Comparison of ENCODE assay signal across 15 cellular contexts in genomic region chr14:92655802-92656201, GRCh38.
DNase-seq lines count a peak whose midpoint lies in the region; ATAC-seq, FAIRE-seq and TF ChIP-seq lines count a peak whose summit lies in the region.
"Had no signal": no experiment of that assay in that cellular context is flagged by ENCODE, and none has a peak within 500 bp of the region (broad histone marks: within the 10 kb centered on the region; RNA-seq: fewer than 3 reads in every experiment).

No MANE protein-coding gene starts in this region.

- DNase-seq in CD8-positive, alpha-beta memory T cell, result peak in 1 of 5 donors; percentile 41
- DNase-seq in activated B cell treated with CpG ODN at 0.5 μM for 24 hours (no peak), GM12891 (ENCODE audit: insufficient read length, low spot score) (no peak), HEK293T (ENCODE audit: extremely low spot score) (no peak)
- no peak for DNase-seq in stimulated activated CD4-positive, alpha-beta T cell treated with anti-CD3 and anti-CD28 coated beads, Interleukin-4, amount 100 ng/mL, for 24 hours
- DNase-seq: brain microvascular endothelial cell; DMS 273 treated with DMSO at 0.1 percent for 48 hours; heart right ventricle; NCI-H1694 treated with DMSO at 0.1 percent for 48 hours; NCI-H526; stimulated activated CD4-positive, alpha-beta T cell treated with anti-CD3 and anti-CD28 coated beads, Interleukin-4, amount 100 ng/mL, for 4 hours had no signal

- intact Hi-C loops in activated B cell treated with CpG ODN at 0.5 μM for 24 hours (cut with micrococcal nuclease), result no loop called here

- no peak for FAIRE-seq in GM12891 (lab: Jason Lieb, UNC)
- FAIRE-seq: endometrium had no signal

- peak overlapping the region; percentile 64 for H3K4me3 ChIP-seq in CD8-positive, alpha-beta memory T cell (ENCODE audit: low read length)
- peak overlapping the region in 1 of 2 donors; percentile 41 for H3K4me3 ChIP-seq in gastroesophageal sphincter

- TF ChIP-seq POLR2A in gastroesophageal sphincter (IDR thresholded peaks at IDR 0.05) (no peak), GM12891 (IDR thresholded peaks at IDR 0.05; ENCODE audit: low read depth, low read length) (no peak)

- ATAC-seq in activated B cell treated with CpG ODN at 0.5 μM for 24 hours (ENCODE audit: low read depth) (no peak), gastroesophageal sphincter (no peak)
- no peak for ATAC-seq in stimulated activated memory B cell treated with anti-CD40 and anti-IgM and Interleukin-4, amounts not matched to agents 10 μg/mL and 1 μg/mL and 100 μg/mL, for 72 hours

- POLR2A ChIA-PET in CD8-positive, alpha-beta memory T cell (lab: Charles Lee), result no interaction called here
- POLR2A ChIA-PET in activated B cell treated with CpG ODN at 0.5 μM for 24 hours (lab: Charles Lee), result interaction anchor here (0.6 to 1.0 kb wide), 2 partner anchors 21 to 534 kb away, joined by 3 to 4 read pairs; partner anchors contain the start of gene CPSF2
- POLR2A ChIA-PET in HEK293T (lab: Yijun Ruan, JAX), result no interaction called here

- TF ChIP-seq EP300 in gastroesophageal sphincter (IDR thresholded peaks at IDR 0.05), result no peak

- CTCF ChIA-PET in CD8-positive, alpha-beta memory T cell (lab: Charles Lee), result interaction anchor here (1.3 to 1.4 kb wide), 2 partner anchors 67 to 108 kb away, joined by 3 read pairs; no protein-coding TSS in a partner anchor
- CTCF ChIA-PET in activated B cell treated with CpG ODN at 0.5 μM for 24 hours (lab: Charles Lee), result interaction anchor here (1.8 kb wide), 1 partner anchor 25 kb away, joined by 5 read pairs; no protein-coding TSS in a partner anchor
- CTCF ChIA-PET in HEK293T (lab: Yijun Ruan, JAX), result no interaction called here

- H3K4me1 Mint-ChIP-seq in CD8-positive, alpha-beta memory T cell, result peaks cover 79 to 97% (median 83%) of the 10 kb centered on the region in 3 donors
- H3K4me1 Mint-ChIP-seq in activated B cell treated with CpG ODN at 0.5 μM for 24 hours, result peaks cover 79% of the 10 kb centered on the region
- H3K4me1 Mint-ChIP-seq in stimulated activated memory B cell treated with anti-CD40 and anti-IgM and Interleukin-4, amounts not matched to agents 10 μg/mL and 1 μg/mL and 100 μg/mL, for 72 hours, result peaks cover 91% of the 10 kb centered on the region

- no peaks in the 10 kb centered on the region for H3K9me3 Mint-ChIP-seq in CD8-positive, alpha-beta memory T cell
- H3K9me3 Mint-ChIP-seq in activated B cell treated with CpG ODN at 0.5 μM for 24 hours, result no peaks in the 10 kb centered on the region
- H3K9me3 Mint-ChIP-seq in stimulated activated memory B cell treated with anti-CD40 and anti-IgM and Interleukin-4, amounts not matched to agents 10 μg/mL and 1 μg/mL and 100 μg/mL, for 72 hours, result no peaks in the 10 kb centered on the region

- H3K9me3 ChIP-seq in CD8-positive, alpha-beta memory T cell (ENCODE audit: low read length), result no peaks in the 10 kb centered on the region
- H3K9me3 ChIP-seq in gastroesophageal sphincter, result no peaks in the 10 kb centered on the region
- H3K9me3 ChIP-seq: heart right ventricle had no signal

- peaks cover 13 to 75% (median 31%) of the 10 kb centered on the region in 3 donors for H3K36me3 Mint-ChIP-seq in CD8-positive, alpha-beta memory T cell
- H3K36me3 Mint-ChIP-seq in activated B cell treated with CpG ODN at 0.5 μM for 24 hours (ENCODE audit: low read depth), result peaks cover 74% of the 10 kb centered on the region
- peaks cover 66% of the 10 kb centered on the region for H3K36me3 Mint-ChIP-seq in stimulated activated memory B cell treated with anti-CD40 and anti-IgM and Interleukin-4, amounts not matched to agents 10 μg/mL and 1 μg/mL and 100 μg/mL, for 72 hours

- 74 to 80% methylated on average over 1 to 7 of the region's 7 CpGs for WGBS in gastroesophageal sphincter (ENCODE audit: low coverage in 1 of 2), 2 donors

- peaks cover 63% of the 10 kb centered on the region for H3K4me1 ChIP-seq in CD8-positive, alpha-beta memory T cell (ENCODE audit: insufficient read depth, low read length)
- peaks cover 0 to 40% (median 2%) of the 10 kb centered on the region in 3 donors for H3K4me1 ChIP-seq in gastroesophageal sphincter

- TF ChIP-seq CTCF in activated B cell treated with CpG ODN at 0.5 μM for 24 hours (IDR thresholded peaks at IDR 0.05), result no peak
- TF ChIP-seq CTCF in gastroesophageal sphincter (IDR thresholded peaks at IDR 0.05), result no peak

- H3K27ac Mint-ChIP-seq in CD8-positive, alpha-beta memory T cell, result peak overlapping the region; percentile 65 to 99 (median 88)
- peak overlapping the region; percentile 74 for H3K27ac Mint-ChIP-seq in activated B cell treated with CpG ODN at 0.5 μM for 24 hours
- peak overlapping the region; percentile 75 for H3K27ac Mint-ChIP-seq in stimulated activated memory B cell treated with anti-CD40 and anti-IgM and Interleukin-4, amounts not matched to agents 10 μg/mL and 1 μg/mL and 100 μg/mL, for 72 hours
- H3K27ac Mint-ChIP-seq: progenitor cell of endocrine pancreas had no signal

- no peaks in the 10 kb centered on the region for H3K27me3 ChIP-seq in CD8-positive, alpha-beta memory T cell (ENCODE audit: insufficient read depth, low read length, poor library complexity, severe bottlenecking)
- no peaks in the 10 kb centered on the region for H3K27me3 ChIP-seq in gastroesophageal sphincter
- H3K27me3 ChIP-seq: brain microvascular endothelial cell, heart right ventricle had no signal

- no peak overlapping the region for H3K27ac ChIP-seq in CD8-positive, alpha-beta memory T cell (ENCODE audit: low read depth, low read length)
- peak overlapping the region in 3 of 4 donors; percentile 31 to 94 (median 54) for H3K27ac ChIP-seq in gastroesophageal sphincter
- H3K27ac ChIP-seq: brain microvascular endothelial cell had no signal

- H3K27me3 Mint-ChIP-seq in CD8-positive, alpha-beta memory T cell, result peaks cover 0 to 3% of the 10 kb centered on the region in 2 donors
- no peaks in the 10 kb centered on the region for H3K27me3 Mint-ChIP-seq in activated B cell treated with CpG ODN at 0.5 μM for 24 hours
- no peaks in the 10 kb centered on the region for H3K27me3 Mint-ChIP-seq in stimulated activated memory B cell treated with anti-CD40 and anti-IgM and Interleukin-4, amounts not matched to agents 10 μg/mL and 1 μg/mL and 100 μg/mL, for 72 hours
- H3K27me3 Mint-ChIP-seq: progenitor cell of endocrine pancreas had no signal

- H3K4me3 Mint-ChIP-seq in CD8-positive, alpha-beta memory T cell, result peak overlapping the region; percentile 49 to 95 (median 76)
- peak overlapping the region; percentile 77 for H3K4me3 Mint-ChIP-seq in activated B cell treated with CpG ODN at 0.5 μM for 24 hours
- peak overlapping the region; percentile 78 for H3K4me3 Mint-ChIP-seq in stimulated activated memory B cell treated with anti-CD40 and anti-IgM and Interleukin-4, amounts not matched to agents 10 μg/mL and 1 μg/mL and 100 μg/mL, for 72 hours

- peaks cover 21% of the 10 kb centered on the region for H3K36me3 ChIP-seq in CD8-positive, alpha-beta memory T cell (ENCODE audit: insufficient read depth, low read length)
- peaks cover 0 to 51% of the 10 kb centered on the region in 2 donors for H3K36me3 ChIP-seq in gastroesophageal sphincter

TF ChIP-seq in GM12891, 5 proteins besides CTCF, POLR2A, EP300 and RAD21:
- no peak for TF ChIP-seq POLR2AphosphoS5 (IDR thresholded peaks at IDR 0.05; ENCODE audit: low read depth, low read length)
- no peak for TF ChIP-seq PAX5 (IDR thresholded peaks at IDR 0.05; ENCODE audit: insufficient read depth, low read length, severe bottlenecking)
- no peak for TF ChIP-seq TAF1 (IDR thresholded peaks at IDR 0.05; ENCODE audit: low read depth, low read length)
- TF ChIP-seq SPI1 (IDR thresholded peaks at IDR 0.05; ENCODE audit: low read depth, low read length), result no peak
- no peak for TF ChIP-seq POU2F2 (IDR thresholded peaks at IDR 0.05; ENCODE audit: low read depth, low read length)

TF ChIP-seq in HEK293T, 16 proteins besides CTCF, POLR2A, EP300 and RAD21:
- no peak for TF ChIP-seq LEF1 (IDR thresholded peaks at IDR 0.05; ENCODE audit: borderline replicate concordance)
- TF ChIP-seq ELF4 (IDR thresholded peaks at IDR 0.05), result no peak
